ENCODE assay signal across 8 cellular contexts in genomic region chr7:28408974-28409715, GRCh38. TPM values are rescaled to one million over a fixed set of nuclear protein-coding genes. Genes with fewer than 3 reads are reported as not detected.
DNase-seq lines count a peak whose midpoint lies in the region; ATAC-seq, FAIRE-seq and TF ChIP-seq lines count a peak whose summit lies in the region.

No MANE protein-coding gene starts in this region.

- H3K27me3 ChIP-seq in K562 (ENCODE audit: control insufficient read depth in 2 of 2, insufficient read depth in 2 of 2, low read length in 2 of 2): peaks cover 0 to 5% of the 10 kb centered on the region in 2 experiments; a peak in 1 of 5 replicates
- peaks cover 63% of the 10 kb centered on the region for H3K27me3 ChIP-seq in hepatocyte
- no peaks in the 10 kb centered on the region for H3K27me3 ChIP-seq in uterus

- H3K4me2 ChIP-seq in K562 (ENCODE audit: insufficient read depth, low read length) (peak overlapping the region; percentile 58), hepatocyte (peak overlapping the region; percentile 97)

- CTCF ChIA-PET in K562 (lab: Yijun Ruan, JAX; ENCODE audit: low intra/inter-chr PET ratio): no interaction called here

- no peaks in the 10 kb centered on the region for H3K79me2 ChIP-seq in K562 (ENCODE audit: control insufficient read depth, insufficient read depth, low read length)
- H3K79me2 ChIP-seq in hepatocyte: no peaks in the 10 kb centered on the region

- H3K9me2 ChIP-seq in hepatocyte (replicated peaks; ENCODE audit: insufficient read depth): no peaks in the 10 kb centered on the region

- H3K4me3 ChIP-seq in K562 (peak overlapping the region; percentile 18; the same call in 1 of the 2 replicates), hepatocyte (peak overlapping the region; percentile 37), uterus (peak overlapping the region; percentile 50 to 57)

- peak overlapping the region; percentile 51; the same call in 2 of the 3 replicates for H3K27ac ChIP-seq in K562 (ENCODE audit: extremely low read depth, low read depth, low read length)
- peak overlapping the region; percentile 63 for H3K27ac ChIP-seq in hepatocyte
- peak overlapping the region; percentile 85 to 98 for H3K27ac ChIP-seq in uterus

- intact Hi-C loops in K562 (cut with micrococcal nuclease): no loop called here
- intact Hi-C loops in uterus (cut with DNase I; ENCODE audit: low total_unique reads): no loop called here

- H3K9me1 ChIP-seq in K562 (ENCODE audit: control insufficient read depth, insufficient read depth, low read length): no peaks in the 10 kb centered on the region

- peak; percentile 45 for DNase-seq in NCI-H1092 treated with DMSO at 0.1 percent for 48 hours (lab: John Stamatoyannopoulos, UW)
- peak; percentile 96 for DNase-seq in SW480 (ENCODE audit: low spot score)
- DNase-seq in K562 (ENCODE audit: extremely low read depth in 1 of 4, low spot score in 3 of 4): peak; percentile 81 to 88 (median 83)
- peak; percentile 96 for DNase-seq in hepatocyte (ENCODE audit: low spot score)
- DNase-seq in pulmonary artery endothelial cell (ENCODE audit: low read depth, low spot score): peak; percentile 71
- DNase-seq in uterus: peak; percentile 95 to 99

- no peak for TF ChIP-seq EP300 in K562 (IDR thresholded peaks at IDR 0.05; ENCODE audit: low read length)

- no TSS peak for BruUV-seq in K562 (replicated peaks; lab: Mats Ljungman, UMichigan)

- in situ Hi-C loops in K562 (cut with MboI): no loop called here

- POLR2A ChIA-PET in K562 (lab: Yijun Ruan, JAX): no interaction called here

- peak; percentile 56 for ATAC-seq in GM18511 (IDR thresholded peaks at IDR 0.05; ENCODE audit: unreplicated experiment)
- peak; percentile 95 for ATAC-seq in K562
- no peak for ATAC-seq in GM18867 (IDR thresholded peaks at IDR 0.05; ENCODE audit: unreplicated experiment)

- TF ChIP-seq RAD21 in K562 (CRISPR knock-in tag; conservative IDR thresholded peaks at IDR 0.05 in 1 of 2, IDR thresholded peaks at IDR 0.05 in 1 of 2): no peak

- H4K20me1 ChIP-seq in K562 (replicated peaks; ENCODE audit: control insufficient read depth, insufficient read depth, low read length) (no peaks in the 10 kb centered on the region), hepatocyte (ENCODE audit: insufficient read depth, poor library complexity, severe bottlenecking) (no peaks in the 10 kb centered on the region)

- H3K4me1 ChIP-seq in K562 (replicated peaks in 1 of 2; ENCODE audit: control insufficient read depth in 2 of 2, insufficient read depth in 2 of 2, low read length in 2 of 2): peaks cover 0 to 6% of the 10 kb centered on the region in 2 experiments; a peak in 2 of 5 replicates
- peaks cover 15% of the 10 kb centered on the region for H3K4me1 ChIP-seq in hepatocyte (ENCODE audit: insufficient read depth)
- H3K4me1 ChIP-seq in uterus: no peaks in the 10 kb centered on the region

- FAIRE-seq in K562 (lab: Jason Lieb, UNC): peak; percentile 26

- peak overlapping the region; percentile 66 for H2AFZ ChIP-seq in K562 (ENCODE audit: low read depth, low read length)
- peak overlapping the region; percentile 13 for H2AFZ ChIP-seq in hepatocyte

- TF ChIP-seq CTCF in K562 (IDR thresholded peaks at IDR 0.05 in 2 of 3, conservative IDR thresholded peaks at IDR 0.05 in 1 of 3; ENCODE audit: insufficient read depth in 2 of 3, low read depth in 1 of 3, low read length in 3 of 3): no peak
- no peak for TF ChIP-seq CTCF in hepatocyte (IDR thresholded peaks at IDR 0.05; ENCODE audit: poor library complexity)
- peak in 1 of 4 experiments; percentile 3 for TF ChIP-seq CTCF in uterus (IDR thresholded peaks at IDR 0.05)

- TF ChIP-seq POLR2A in K562 (conservative IDR thresholded peaks at IDR 0.05) (no peak), uterus (IDR thresholded peaks at IDR 0.05) (peak; percentile 90)

- peak overlapping the region in 1 of 2 experiments; percentile 25; a peak in 1 of 4 replicates for H3K9ac ChIP-seq in K562 (ENCODE audit: insufficient read depth in 1 of 2, low read depth in 2 of 2, low read length in 2 of 2)

- H3K9me3 ChIP-seq in K562 (replicated peaks; ENCODE audit: control insufficient read depth, insufficient read depth, low read depth, low read length) (no peaks in the 10 kb centered on the region), hepatocyte (ENCODE audit: low read depth) (no peaks in the 10 kb centered on the region), uterus (no peaks in the 10 kb centered on the region)

- WGBS in K562 (ENCODE audit: insufficient coverage, low coverage, missing lambda C conversion rate): 7% methylated on average over 24 of the region's 51 CpGs
- 2% methylated on average over 24 of the region's 51 CpGs for WGBS in hepatocyte (ENCODE audit: low lambda C conversion rate, missing lambda C conversion rate)

- H3K36me3 ChIP-seq in K562 (ENCODE audit: control insufficient read depth, insufficient read depth, low read length): no peaks in the 10 kb centered on the region
- no peaks in the 10 kb centered on the region for H3K36me3 ChIP-seq in hepatocyte (replicated peaks; ENCODE audit: insufficient read depth, low read depth)
- no peaks in the 10 kb centered on the region for H3K36me3 ChIP-seq in uterus

TF ChIP-seq in K562, 482 proteins besides CTCF, POLR2A, EP300 and RAD21 (continues in another document):
- TF ChIP-seq ZNF431 (CRISPR knock-in tag; IDR thresholded peaks at IDR 0.05) (no peak), ATF1 (CRISPR knock-in tag; IDR thresholded peaks at IDR 0.05) (no peak), ATF1 (tag; IDR thresholded peaks at IDR 0.05) (peak; percentile 77), FOXK1 (CRISPR knock-in tag; IDR thresholded peaks at IDR 0.05; ENCODE audit: borderline replicate concordance) (no peak), MYC (IDR thresholded peaks at IDR 0.05; ENCODE audit: low read depth, low read length) (0 out of 2 replicates have a peak, but pooled peaks have one; percentile 19), MYC (CRISPR knock-in tag; IDR thresholded peaks at IDR 0.05; ENCODE audit: borderline replicate concordance, low read depth) (no peak), NRF1 (conservative IDR thresholded peaks at IDR 0.05 in 1 of 2, IDR thresholded peaks at IDR 0.05 in 1 of 2) (peak in 1 of 2 experiments; percentile 52; a peak in 3 of 4 replicates), CREB1 (IDR thresholded peaks at IDR 0.05) (peak; percentile 61; the same call in 1 of the 2 replicates), CREB1 (CRISPR knock-in tag; IDR thresholded peaks at IDR 0.05) (peak; percentile 53; the same call in 1 of the 2 replicates), JUND (IDR thresholded peaks at IDR 0.05; ENCODE audit: borderline replicate concordance, low read depth, low read length) (peak; percentile 93), JUND (tag; IDR thresholded peaks at IDR 0.05; ENCODE audit: borderline replicate concordance, low read depth, low read length) (peak; percentile 92), MEIS2 (IDR thresholded peaks at IDR 0.05; ENCODE audit: partially characterized antibody) (peak; percentile 33)

RNA-seq across cellular contexts. Expression of gene CREB5, which starts 3.2 kb away (rescaled TPM):
- 0.83 and 1.1 TPM in 2 replicates for total RNA-seq in K562 (2011; cell fraction: chromatin; rRNA removed; ENCODE audit: low replicate concordance)
- 0.67 and 1.4 TPM in 2 replicates for total RNA-seq in K562 (2011; cell fraction: nucleolus; rRNA removed)
- total RNA-seq in K562 (2011; cell fraction: nucleoplasm; rRNA removed): 1.2 and 3.1 TPM in 2 replicates
- total RNA-seq in K562 (2014; rRNA removed) (1.7 and 1.9 TPM in 2 replicates), K562 (2014; rRNA removed; fragmentation: Illumina TruSeq; extraction: Trizol) (2.4 and 3.2 TPM in 2 replicates), K562 (2015; rRNA removed; fragmentation: Illumina TruSeq; extraction: Trizol) (2.9 and 3.1 TPM in 2 replicates), K562 (2021) (3.6 and 6.4 TPM in 2 replicates), hepatocyte (12.2 and 27.9 TPM in 2 replicates), pulmonary artery endothelial cell (2.8 and 4.7 TPM in 2 replicates), uterus (10 to 100 TPM in 3 of 4 donors, 1 to 10 TPM in 1; 7.1 to 40.2 (median 23.9) TPM)
- polyA plus RNA-seq in K562 (2011; rRNA removed) (0.33 and 0.37 TPM in 2 replicates), K562 (2014; fragmentation: Illumina TruSeq; extraction: Trizol) (3.9 and 4.0 TPM in 2 replicates), K562 (2014; fragmentation: Nextera tagmentation; extraction: Ambion mirVana) (1 to 10 TPM in 1 of 2 experiments, under 1 TPM in 1; 0.99 to 1.2 TPM), K562 (2014; rRNA removed) (1.8 and 2.1 TPM in 2 replicates), hepatocyte (14.0 and 18.4 TPM in 2 replicates)
- 0.46 and 1.3 TPM in 2 replicates for polyA plus RNA-seq in K562 (2011; cell fraction: cytosol; rRNA removed)
- 1.3 and 1.9 TPM in 2 replicates for polyA plus RNA-seq in K562 (2011; cell fraction: nucleus; rRNA removed)
- polyA plus RNA-seq in K562 (2012): 2.8 and 9.0 TPM in 2 replicates
- 1.1 and 1.2 TPM in 2 replicates for polyA minus RNA-seq in K562 (2011; rRNA and poly(A)+ RNA removed)
- polyA minus RNA-seq in K562 (2011; cell fraction: cytosol; rRNA and poly(A)+ RNA removed): 1.5 TPM in 1 of 2 replicates, not detected in the other
- polyA minus RNA-seq in K562 (2011; cell fraction: nucleus; rRNA and poly(A)+ RNA removed): 1.9 and 2.1 TPM in 2 replicates

Comparison
In these comparisons a context has a peak if more than half of its experiments do, and no peak if none do; other contexts are left out.
1. DNase-seq: peak in every context shown above with its lines; median percentile 97 in uterus; 96 in SW480; 96 in hepatocyte; 83 in K562; 71 in pulmonary artery endothelial cell; 45 in NCI-H1092 treated with DMSO at 0.1 percent for 48 hours.